ENCODE assay signal across 8 cellular contexts in the genomic region with DNA sequence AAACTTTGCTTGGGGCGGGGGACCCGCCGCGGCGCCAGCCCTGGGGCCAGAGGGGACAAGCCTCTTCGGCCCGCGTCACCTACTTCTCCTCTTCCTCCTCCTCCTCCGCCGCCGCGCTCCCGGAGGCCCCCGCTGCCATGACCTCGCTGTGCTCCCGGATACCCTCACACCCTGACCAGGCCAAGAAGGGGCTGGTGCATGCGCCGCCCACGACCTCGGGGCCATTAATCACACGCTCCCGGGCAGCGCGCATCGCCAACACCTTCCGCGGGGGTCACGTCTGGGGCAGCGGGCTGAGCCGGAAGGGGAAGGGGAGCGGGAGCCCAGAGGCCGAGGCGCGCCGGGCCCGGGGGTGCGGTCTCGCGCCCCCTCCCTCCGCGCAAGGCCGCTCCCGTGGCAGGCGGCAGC. TPM values are rescaled to one million over a fixed set of nuclear protein-coding genes. Genes with fewer than 3 reads are reported as not detected.
DNase-seq lines count a peak whose midpoint lies in the region; ATAC-seq and TF ChIP-seq lines count a peak whose summit lies in the region.

No MANE protein-coding gene starts in this region.

- H3K4me1 ChIP-seq in SK-N-SH (ENCODE audit: control insufficient read depth in 1 of 2, insufficient read depth in 2 of 2, low read depth in 1 of 2, low read length in 1 of 2) (peaks cover 0 to 4% of the 10 kb centered on the region in 2 experiments; a peak in 1 of 4 replicates), fibroblast of lung (ENCODE audit: control insufficient read depth, extremely low read depth, insufficient read depth, low read length) (no peaks in the 10 kb centered on the region), osteoblast (ENCODE audit: insufficient read depth, low read length) (no peaks in the 10 kb centered on the region)

- H3K4me3 ChIP-seq in SK-N-SH (ENCODE audit: low read depth in 2 of 2, low read length in 1 of 2) (peak overlapping the region; percentile 40 to 51; a peak in 3 of 4 replicates), fibroblast of lung (replicated peaks in 1 of 4; ENCODE audit: control extremely low read depth in 1 of 4, insufficient read depth in 1 of 4, low read depth in 3 of 4, low read length in 4 of 4) (peak overlapping the region in 3 of 4 experiments; percentile 16 to 53 (median 17)), osteoblast (ENCODE audit: insufficient read depth, low read length) (peak overlapping the region; percentile 52)

- no peaks in the 10 kb centered on the region for H3K79me2 ChIP-seq in SK-N-SH (ENCODE audit: insufficient read depth)
- no peaks in the 10 kb centered on the region for H3K79me2 ChIP-seq in fibroblast of lung (ENCODE audit: control insufficient read depth, insufficient read depth, low read length)
- H3K79me2 ChIP-seq in osteoblast (ENCODE audit: insufficient read depth, low read length), result no peaks in the 10 kb centered on the region

- H3K4me2 ChIP-seq in SK-N-SH, result peak overlapping the region; percentile 79
- H3K4me2 ChIP-seq in fibroblast of lung (ENCODE audit: extremely low read depth, insufficient read depth, low read length), result peak overlapping the region; percentile 33
- peak overlapping the region; percentile 60 for H3K4me2 ChIP-seq in osteoblast (ENCODE audit: insufficient read depth, low read length)

- TF ChIP-seq EP300 in SK-N-SH (IDR thresholded peaks at IDR 0.05; ENCODE audit: borderline replicate concordance in 1 of 2, low read depth in 1 of 2, low read length in 1 of 2), result no peak

- CTCF ChIA-PET in SK-N-SH (lab: Yijun Ruan, JAX), result no interaction called here

- TF ChIP-seq RAD21 in SK-N-SH (IDR thresholded peaks at IDR 0.05; ENCODE audit: low read length), result no peak

- H3F3A ChIP-seq in SK-N-SH (replicated peaks; ENCODE audit: insufficient read depth), result no peaks in the 10 kb centered on the region

- H3K27me3 ChIP-seq in SK-N-SH (ENCODE audit: insufficient read depth) (peaks cover 35% of the 10 kb centered on the region), fibroblast of lung (ENCODE audit: control insufficient read depth, insufficient read depth, low read length) (peaks cover 33% of the 10 kb centered on the region), osteoblast (ENCODE audit: insufficient read depth, low read length) (peaks cover 61% of the 10 kb centered on the region)

- H3K27ac ChIP-seq in SK-N-SH (ENCODE audit: low read depth in 2 of 2, low read length in 1 of 2) (no peak overlapping the region), fibroblast of lung (ENCODE audit: insufficient read depth, low read length) (no peak overlapping the region), osteoblast (ENCODE audit: low read depth, low read length) (no peak overlapping the region)

- H3K9me3 ChIP-seq in SK-N-SH (no peaks in the 10 kb centered on the region), fibroblast of lung (ENCODE audit: control insufficient read depth, insufficient read depth, low read depth, low read length) (no peaks in the 10 kb centered on the region), osteoblast (ENCODE audit: low read depth, low read length) (no peaks in the 10 kb centered on the region)

- DNase-seq in NCI-H1092 treated with DMSO at 0.1 percent for 48 hours (lab: John Stamatoyannopoulos, UW) (peak; percentile 19), NCI-H1092 (lab: John Stamatoyannopoulos, UW) (no peak), SK-N-SH (peak; percentile 73), fibroblast of lung (ENCODE audit: low read depth in 2 of 2) (no peak), osteoblast (ENCODE audit: insufficient read length, low spot score, missing footprints) (peak; percentile 77), AG08395 (ENCODE audit: low spot score) (no peak), NCI-H2227 treated with DMSO at 0.1 percent for 48 hours (lab: John Stamatoyannopoulos, UW) (no peak)

- no peaks in the 10 kb centered on the region for H3K9me2 ChIP-seq in SK-N-SH

- H3K9ac ChIP-seq in SK-N-SH (no peak overlapping the region), fibroblast of lung (ENCODE audit: insufficient read depth, low read length) (no peak overlapping the region)

- H4K20me1 ChIP-seq in SK-N-SH (ENCODE audit: insufficient read depth) (no peaks in the 10 kb centered on the region), fibroblast of lung (ENCODE audit: control insufficient read depth, extremely low read depth, insufficient read depth, low read length) (no peaks in the 10 kb centered on the region), osteoblast (ENCODE audit: insufficient read depth, low read length) (no peaks in the 10 kb centered on the region)

- ATAC-seq in HG02571 (IDR thresholded peaks at IDR 0.05; ENCODE audit: unreplicated experiment), result peak; percentile 33

- POLR2A ChIA-PET in SK-N-SH (lab: Yijun Ruan, JAX), result no interaction called here

- H2AFZ ChIP-seq in SK-N-SH (ENCODE audit: low read depth) (peak overlapping the region; percentile 87), fibroblast of lung (ENCODE audit: low read length) (peak overlapping the region; percentile 15), osteoblast (ENCODE audit: low read length) (no peak overlapping the region)

- no CpG with 5 or more reads among the region's 44 CpGs for WGBS in SK-N-SH (ENCODE audit: low lambda C conversion rate)

- TF ChIP-seq CTCF in SK-N-SH (IDR thresholded peaks at IDR 0.05) (no peak), fibroblast of lung (conservative IDR thresholded peaks at IDR 0.05 in 1 of 2, IDR thresholded peaks at IDR 0.05 in 1 of 2; ENCODE audit: low read depth in 1 of 2, low read length in 2 of 2) (no peak), osteoblast (IDR thresholded peaks at IDR 0.05; ENCODE audit: extremely low read depth, low read depth, low read length) (no peak)

- H3K36me3 ChIP-seq in SK-N-SH (replicated peaks in 1 of 2; ENCODE audit: control insufficient read depth in 1 of 2, insufficient read depth in 2 of 2, low read length in 1 of 2) (no peaks in the 10 kb centered on the region), fibroblast of lung (ENCODE audit: control insufficient read depth, insufficient read depth, low read length) (no peaks in the 10 kb centered on the region), osteoblast (ENCODE audit: insufficient read depth, low read length) (no peaks in the 10 kb centered on the region)

TF ChIP-seq in SK-N-SH, 30 proteins besides CTCF, POLR2A, EP300 and RAD21:
- TF ChIP-seq MEF2A (IDR thresholded peaks at IDR 0.05; ENCODE audit: borderline replicate concordance, low read depth) (no peak), TEAD4 (IDR thresholded peaks at IDR 0.05; ENCODE audit: borderline replicate concordance, insufficient read depth) (no peak), CHD2 (IDR thresholded peaks at IDR 0.05; ENCODE audit: low read length, partially characterized antibody) (no peak), EZH2phosphoT487 (IDR thresholded peaks at IDR 0.05; ENCODE audit: borderline replicate concordance, low read depth) (no peak), SIN3A (IDR thresholded peaks at IDR 0.05; ENCODE audit: borderline replicate concordance, low read depth, low read length) (no peak), GABPA (IDR thresholded peaks at IDR 0.05; ENCODE audit: low read depth) (no peak)
- TF ChIP-seq, protein P1, sequence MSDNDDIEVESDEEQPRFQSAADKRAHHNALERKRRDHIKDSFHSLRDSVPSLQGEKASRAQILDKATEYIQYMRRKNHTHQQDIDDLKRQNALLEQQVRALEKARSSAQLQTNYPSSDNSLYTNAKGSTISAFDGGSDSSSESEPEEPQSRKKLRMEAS (IDR thresholded peaks at IDR 0.05; ENCODE audit: low read depth), result no peak

RNA-seq across cellular contexts. Expression of a gene that starts 0.3 kb away (rescaled TPM):
- polyA plus RNA-seq in SK-N-SH (2012; rRNA removed) (not detected in 2 replicates), fibroblast of lung (not detected in 2 replicates)
- polyA plus RNA-seq in SK-N-SH (2012; cell fraction: cytosol; rRNA removed), result not detected in 2 replicates
- not detected in 2 replicates for polyA plus RNA-seq in SK-N-SH (2012; cell fraction: nucleus; rRNA removed)
- total RNA-seq in fibroblast of lung (under 0.01 TPM in 1 of 2 replicates, not detected in the other), osteoblast (not detected in 2 replicates)
- not detected in 2 replicates for polyA plus RNA-seq in fibroblast of lung (2012)
- polyA minus RNA-seq in fibroblast of lung (ENCODE audit: low replicate concordance), result not detected in 2 replicates

Comparison
In these comparisons a context has a peak if more than half of its experiments do, and no peak if none do; other contexts are left out.
1. DNase-seq: peak in NCI-H1092 treated with DMSO at 0.1 percent for 48 hours (single experiment), SK-N-SH (single experiment) and osteoblast (single experiment); none in NCI-H1092 (single experiment), fibroblast of lung (0 of 2), AG08395 (single experiment) and NCI-H2227 treated with DMSO at 0.1 percent for 48 hours (single experiment).
2. Peak in every context shown above with its lines, with median percentiles within 50 percentile points of each other: H3K4me2 ChIP-seq and H3K4me3 ChIP-seq.